Comparison of ENCODE assay signal across 2 cellular contexts in the genomic region with DNA sequence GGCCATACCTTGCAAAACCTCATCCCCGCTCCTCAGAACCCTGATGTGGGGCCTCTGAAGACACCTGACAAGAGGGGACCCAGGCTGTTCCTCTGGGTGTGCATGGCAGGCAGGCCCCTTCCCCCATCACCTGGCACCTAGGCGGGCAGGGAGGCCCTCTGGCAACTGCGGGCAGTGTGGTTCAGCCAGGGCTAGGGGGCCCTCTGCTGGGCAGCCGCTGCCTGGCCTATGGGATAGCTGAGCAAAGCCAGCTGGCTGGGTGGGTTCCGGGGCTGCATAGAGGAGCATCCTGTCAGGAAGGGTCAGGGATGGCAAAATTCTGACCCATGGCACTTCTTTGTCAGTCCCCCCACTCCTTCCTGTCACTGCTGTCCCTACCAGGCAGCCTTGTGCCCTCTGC.
TF ChIP-seq lines count a peak whose summit lies in the region.

No MANE protein-coding gene starts in this region.

TF ChIP-seq in HCT116, 20 proteins besides CTCF, POLR2A, EP300 and RAD21 (continued from another document):
- TF ChIP-seq, protein P1, sequence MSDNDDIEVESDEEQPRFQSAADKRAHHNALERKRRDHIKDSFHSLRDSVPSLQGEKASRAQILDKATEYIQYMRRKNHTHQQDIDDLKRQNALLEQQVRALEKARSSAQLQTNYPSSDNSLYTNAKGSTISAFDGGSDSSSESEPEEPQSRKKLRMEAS (IDR thresholded peaks at IDR 0.05), result no peak
- TF ChIP-seq ELF1 (IDR thresholded peaks at IDR 0.05; ENCODE audit: borderline replicate concordance, low read depth) (no peak), CEBPB (IDR thresholded peaks at IDR 0.05; ENCODE audit: low read depth) (no peak), JUND (IDR thresholded peaks at IDR 0.05) (no peak), ZNF274 (IDR thresholded peaks at IDR 0.05; ENCODE audit: low read depth, low read length) (no peak), TCF7L2 (IDR thresholded peaks at IDR 0.05; ENCODE audit: borderline replicate concordance, extremely low read depth, insufficient read depth, insufficient read length) (no peak), CBX3 (IDR thresholded peaks at IDR 0.05; ENCODE audit: low read depth) (no peak), SRF (IDR thresholded peaks at IDR 0.05; ENCODE audit: low read depth) (no peak)
- TF ChIP-seq, protein P2, sequence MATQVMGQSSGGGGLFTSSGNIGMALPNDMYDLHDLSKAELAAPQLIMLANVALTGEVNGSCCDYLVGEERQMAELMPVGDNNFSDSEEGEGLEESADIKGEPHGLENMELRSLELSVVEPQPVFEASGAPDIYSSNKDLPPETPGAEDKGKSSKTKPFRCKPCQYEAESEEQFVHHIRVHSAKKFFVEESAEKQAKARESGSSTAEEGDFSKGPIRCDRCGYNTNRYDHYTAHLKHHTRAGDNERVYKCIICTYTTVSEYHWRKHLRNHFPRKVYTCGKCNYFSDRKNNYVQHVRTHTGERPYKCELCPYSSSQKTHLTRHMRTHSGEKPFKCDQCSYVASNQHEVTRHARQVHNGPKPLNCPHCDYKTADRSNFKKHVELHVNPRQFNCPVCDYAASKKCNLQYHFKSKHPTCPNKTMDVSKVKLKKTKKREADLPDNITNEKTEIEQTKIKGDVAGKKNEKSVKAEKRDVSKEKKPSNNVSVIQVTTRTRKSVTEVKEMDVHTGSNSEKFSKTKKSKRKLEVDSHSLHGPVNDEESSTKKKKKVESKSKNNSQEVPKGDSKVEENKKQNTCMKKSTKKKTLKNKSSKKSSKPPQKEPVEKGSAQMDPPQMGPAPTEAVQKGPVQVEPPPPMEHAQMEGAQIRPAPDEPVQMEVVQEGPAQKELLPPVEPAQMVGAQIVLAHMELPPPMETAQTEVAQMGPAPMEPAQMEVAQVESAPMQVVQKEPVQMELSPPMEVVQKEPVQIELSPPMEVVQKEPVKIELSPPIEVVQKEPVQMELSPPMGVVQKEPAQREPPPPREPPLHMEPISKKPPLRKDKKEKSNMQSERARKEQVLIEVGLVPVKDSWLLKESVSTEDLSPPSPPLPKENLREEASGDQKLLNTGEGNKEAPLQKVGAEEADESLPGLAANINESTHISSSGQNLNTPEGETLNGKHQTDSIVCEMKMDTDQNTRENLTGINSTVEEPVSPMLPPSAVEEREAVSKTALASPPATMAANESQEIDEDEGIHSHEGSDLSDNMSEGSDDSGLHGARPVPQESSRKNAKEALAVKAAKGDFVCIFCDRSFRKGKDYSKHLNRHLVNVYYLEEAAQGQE (IDR thresholded peaks at IDR 0.05; ENCODE audit: low read depth), result no peak
TF ChIP-seq in HCT116: peak in this region for 0.

TF ChIP-seq in GM12878, 131 proteins besides CTCF, POLR2A, EP300 and RAD21 (continued from another document):
- TF ChIP-seq CEBPB (IDR thresholded peaks at IDR 0.05; ENCODE audit: borderline replicate concordance in 1 of 2, low read depth in 2 of 2, low read length in 2 of 2) (no peak), HDAC2 (IDR thresholded peaks at IDR 0.05) (no peak), SMC3 (IDR thresholded peaks at IDR 0.05; ENCODE audit: borderline replicate concordance, low read length) (peak; percentile 17; the same call in 1 of the 2 replicates), RB1 (IDR thresholded peaks at IDR 0.05; ENCODE audit: borderline replicate concordance) (no peak)
- TF ChIP-seq, protein P3, sequence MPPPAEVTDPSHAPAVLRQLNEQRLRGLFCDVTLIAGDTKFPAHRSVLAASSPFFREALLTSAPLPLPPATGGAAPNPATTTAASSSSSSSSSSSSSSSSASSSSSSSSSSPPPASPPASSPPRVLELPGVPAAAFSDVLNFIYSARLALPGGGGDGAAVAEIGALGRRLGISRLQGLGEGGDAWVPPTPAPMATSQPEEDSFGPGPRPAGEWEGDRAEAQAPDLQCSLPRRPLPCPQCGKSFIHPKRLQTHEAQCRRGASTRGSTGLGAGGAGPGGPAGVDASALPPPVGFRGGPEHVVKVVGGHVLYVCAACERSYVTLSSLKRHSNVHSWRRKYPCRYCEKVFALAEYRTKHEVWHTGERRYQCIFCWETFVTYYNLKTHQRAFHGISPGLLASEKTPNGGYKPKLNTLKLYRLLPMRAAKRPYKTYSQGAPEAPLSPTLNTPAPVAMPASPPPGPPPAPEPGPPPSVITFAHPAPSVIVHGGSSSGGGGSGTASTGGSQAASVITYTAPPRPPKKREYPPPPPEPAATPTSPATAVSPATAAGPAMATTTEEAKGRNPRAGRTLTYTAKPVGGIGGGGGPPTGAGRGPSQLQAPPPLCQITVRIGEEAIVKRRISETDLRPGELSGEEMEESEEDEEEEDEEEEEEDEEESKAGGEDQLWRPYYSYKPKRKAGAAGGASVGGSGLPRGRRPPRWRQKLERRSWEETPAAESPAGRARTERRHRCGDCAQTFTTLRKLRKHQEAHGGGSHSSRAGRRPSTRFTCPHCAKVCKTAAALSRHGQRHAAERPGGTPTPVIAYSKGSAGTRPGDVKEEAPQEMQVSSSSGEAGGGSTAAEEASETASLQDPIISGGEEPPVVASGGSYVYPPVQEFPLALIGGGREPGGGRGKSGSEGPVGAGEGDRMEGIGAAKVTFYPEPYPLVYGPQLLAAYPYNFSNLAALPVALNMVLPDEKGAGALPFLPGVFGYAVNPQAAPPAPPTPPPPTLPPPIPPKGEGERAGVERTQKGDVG (CRISPR knock-in tag; IDR thresholded peaks at IDR 0.05), result no peak
